Comparison of ENCODE assay signal across 8 cellular contexts in genomic region chr6:89146748-89147715, GRCh38. TPM values are rescaled to one million over a fixed set of nuclear protein-coding genes. Genes with fewer than 3 reads are reported as not detected.
A peak's percentile ranks its signal among the peaks of the same experiment; 100 is the strongest.
DNase-seq lines count a peak whose midpoint lies in the region; ATAC-seq, FAIRE-seq and TF ChIP-seq lines count a peak whose summit lies in the region.

No MANE protein-coding gene starts in this region.

- CTCF ChIA-PET in mammary epithelial cell (lab: Charles Lee; ENCODE audit: low non-redundant PET) (no interaction called here), HepG2 (lab: Yijun Ruan, JAX; ENCODE audit: low intra/inter-chr PET ratio, low total read pairs) (no interaction called here)

- TF ChIP-seq RAD21 in HepG2 (CRISPR knock-in tag; IDR thresholded peaks at IDR 0.05) = no peak

- TF ChIP-seq POLR2A in HepG2 (IDR thresholded peaks at IDR 0.05; ENCODE audit: insufficient read depth in 1 of 2, low read depth in 2 of 2, low read length in 2 of 2) = no peak

- 28% methylated on average over 22 of the region's 24 CpGs for WGBS in mammary epithelial cell (ENCODE audit: low coverage, missing lambda C conversion rate)
- 46% methylated on average over 16 of the region's 24 CpGs for WGBS in HepG2 (ENCODE audit: low lambda C conversion rate)
- 21% methylated on average over 24 of the region's 24 CpGs for WGBS in thymus

- H3K27ac ChIP-seq in mammary epithelial cell (ENCODE audit: insufficient read depth, low read depth, low read length) (peak overlapping the region; percentile 77), HepG2 (ENCODE audit: extremely low read length, insufficient read depth, low read length) (peak overlapping the region; percentile 79), thymus (ENCODE audit: low read depth) (peak overlapping the region; percentile 33)

- H3K9me3 ChIP-seq in NT2/D1 (ENCODE audit: insufficient read depth, low read length) = no peaks in the 10 kb centered on the region
- no peaks in the 10 kb centered on the region for H3K9me3 ChIP-seq in mammary epithelial cell (replicated peaks; ENCODE audit: insufficient read depth, low read length)
- no peaks in the 10 kb centered on the region for H3K9me3 ChIP-seq in HepG2 (ENCODE audit: low read length)
- H3K9me3 ChIP-seq in thymus (ENCODE audit: control insufficient read depth) = no peaks in the 10 kb centered on the region

- dilution Hi-C loops in mammary epithelial cell (cut with HindIII; ENCODE audit: low sequenced_read_pairs) = no loop called here

- TF ChIP-seq EP300 in HepG2 (IDR thresholded peaks at IDR 0.05; ENCODE audit: low read depth in 2 of 2, low read length in 2 of 2) (no peak), HepG2 (CRISPR knock-in tag; IDR thresholded peaks at IDR 0.05; ENCODE audit: borderline replicate concordance) (no peak)

- H2AFZ ChIP-seq in mammary epithelial cell (ENCODE audit: low read depth, low read length) (peak overlapping the region; percentile 97), HepG2 (ENCODE audit: low read length) (no peak overlapping the region)

- H4K20me1 ChIP-seq in mammary epithelial cell (ENCODE audit: insufficient read depth, low read length) (no peaks in the 10 kb centered on the region), HepG2 (ENCODE audit: insufficient read depth, low read length) (no peaks in the 10 kb centered on the region)

- peak overlapping the region; percentile 69 for H3K4me3 ChIP-seq in NT2/D1 (ENCODE audit: insufficient read length, low read depth)
- peak overlapping the region; percentile 59 to 70 (median 68) for H3K4me3 ChIP-seq in mammary epithelial cell (replicated peaks in 1 of 3; ENCODE audit: insufficient read depth in 1 of 3, low read depth in 2 of 3, low read length in 3 of 3)
- peak overlapping the region; percentile 76 to 77 (median 77) for H3K4me3 ChIP-seq in HepG2 (replicated peaks in 1 of 3; ENCODE audit: insufficient read depth in 1 of 3, low read depth in 2 of 3, low read length in 3 of 3)
- peak overlapping the region; percentile 85 for H3K4me3 ChIP-seq in thymus (ENCODE audit: low read length)

- H3K4me2 ChIP-seq in mammary epithelial cell (ENCODE audit: insufficient read depth, low read depth, low read length) (peak overlapping the region; percentile 94), HepG2 (ENCODE audit: low read depth, low read length) (peak overlapping the region; percentile 77)

- TSS peak; percentile 52 for BruUV-seq in mammary epithelial cell (replicated peaks; lab: Mats Ljungman, UMichigan)
- BruUV-seq in HepG2 (replicated peaks; lab: Mats Ljungman, UMichigan) = TSS peak; percentile 68

- in situ Hi-C loops in mammary epithelial cell (cut with MboI; ENCODE audit: low sequenced_read_pairs in 2 of 2) = no loop called here
- in situ Hi-C loops in HepG2 (cut with HindIII; ENCODE audit: extremely low pct_ligation_motif_present, low pct_unique_long_range_greater_than_20kb) = no loop called here

- no peak for FAIRE-seq in HepG2 (lab: Jason Lieb, UNC)

- POLR2A ChIA-PET in HepG2 (lab: Yijun Ruan, JAX) = interaction anchor here (1.3 to 2.4 kb wide), 7 partner anchors 8 to 164 kb away, joined by 3 to 15 read pairs (median 6); partner anchors contain the start of genes PNRC1 and SRSF12

- H3K36me3 ChIP-seq in NT2/D1 (ENCODE audit: insufficient read depth, insufficient read length, low read length) (peaks cover 12% of the 10 kb centered on the region), mammary epithelial cell (ENCODE audit: insufficient read depth, low read length) (peaks cover 7% of the 10 kb centered on the region), HepG2 (replicated peaks in 1 of 2; ENCODE audit: control insufficient read depth in 1 of 2, insufficient read depth in 2 of 2, low read length in 2 of 2) (no peaks in the 10 kb centered on the region; a peak in 1 of 5 replicates), thymus (ENCODE audit: control insufficient read depth, insufficient read depth) (no peaks in the 10 kb centered on the region)

- H3K79me2 ChIP-seq in mammary epithelial cell (ENCODE audit: insufficient read depth, low read length) = peaks cover 17% of the 10 kb centered on the region
- peaks cover 28% of the 10 kb centered on the region for H3K79me2 ChIP-seq in HepG2 (ENCODE audit: insufficient read depth, low read length)

- ATAC-seq in HepG2 (no peak), HG03196 (IDR thresholded peaks at IDR 0.05; ENCODE audit: unreplicated experiment) (no peak)

- H3K4me1 ChIP-seq in NT2/D1 (ENCODE audit: insufficient read depth, insufficient read length) (no peaks in the 10 kb centered on the region), mammary epithelial cell (ENCODE audit: insufficient read depth, low read length) (peaks cover 4% of the 10 kb centered on the region), HepG2 (ENCODE audit: insufficient read depth, low read length) (peaks cover 44% of the 10 kb centered on the region), thymus (ENCODE audit: control insufficient read depth, insufficient read depth, low read length) (no peaks in the 10 kb centered on the region)

- DNase-seq in stimulated activated CD4-positive, alpha-beta T cell treated with anti-CD3 and anti-CD28 coated beads, Interleukin-12 subunit alpha, Interleukin-12 subunit beta, amount 100 ng/mL, for 48 hours (ENCODE audit: low read depth in 2 of 3, low spot score in 1 of 3) = peak in 2 of 3 donors; percentile 12 to 15
- DNase-seq in stimulated activated CD4-positive, alpha-beta T cell treated with anti-CD3 and anti-CD28 coated beads, Interleukin-4, amount 100 ng/mL, for 1 hour = no peak
- DNase-seq in NT2/D1 (ENCODE audit: low read depth, low spot score) (no peak), mammary epithelial cell (peak; percentile 37), HepG2 (ENCODE audit: low spot score) (peak; percentile 35), HuH-7.5 (ENCODE audit: low spot score) (no peak)

- H3K27me3 ChIP-seq in NT2/D1 (ENCODE audit: insufficient read depth, insufficient read length) = peaks cover 31% of the 10 kb centered on the region
- no peaks in the 10 kb centered on the region for H3K27me3 ChIP-seq in mammary epithelial cell (ENCODE audit: insufficient read depth, low read length)
- H3K27me3 ChIP-seq in HepG2 (ENCODE audit: control insufficient read depth in 1 of 2, insufficient read depth in 2 of 2, low read length in 2 of 2) = no peaks in the 10 kb centered on the region; a peak in 2 of 5 replicates
- no peaks in the 10 kb centered on the region for H3K27me3 ChIP-seq in thymus (ENCODE audit: control insufficient read depth, insufficient read depth)

- peak overlapping the region; percentile 87 for H3K9ac ChIP-seq in NT2/D1 (ENCODE audit: insufficient read length, low read depth)
- peak overlapping the region; percentile 77 for H3K9ac ChIP-seq in mammary epithelial cell (ENCODE audit: insufficient read depth, low read length)
- peak overlapping the region; percentile 88 for H3K9ac ChIP-seq in HepG2 (ENCODE audit: insufficient read depth, low read depth, low read length)

- intact Hi-C loops in mammary epithelial cell (cut with micrococcal nuclease) = loop anchor here (2.0 to 5.0 kb wide), 2 partner anchors 112 to 150 kb away; no protein-coding TSS in a partner anchor
- intact Hi-C loops in HepG2 (cut with micrococcal nuclease; ENCODE audit: unreplicated experiment) = loop anchor here (5.0 kb wide), 1 partner anchor 65 kb away; the partner anchor contains the start of gene PNRC1

- TF ChIP-seq CTCF in mammary epithelial cell (conservative IDR thresholded peaks at IDR 0.05 in 1 of 2, IDR thresholded peaks at IDR 0.05 in 1 of 2; ENCODE audit: extremely low read depth in 1 of 2, insufficient read depth in 1 of 2, low read depth in 1 of 2, low read length in 2 of 2) = no peak
- TF ChIP-seq CTCF in HepG2 (CRISPR knock-in tag; IDR thresholded peaks at IDR 0.05) = no peak

RNA-seq across cellular contexts. Expression of gene PM20D2, which starts 1.2 kb away (rescaled TPM):
- total RNA-seq in mammary epithelial cell (10 to 100 TPM in 1 of 2 donors, 1 to 10 TPM in 1; 9.1 to 10.3 TPM), HepG2 (2016; rRNA removed; fragmentation: Illumina TruSeq; extraction: Trizol) (26.3 and 35.8 TPM in 2 replicates)
- polyA plus RNA-seq in mammary epithelial cell (4.6 TPM), HepG2 (2011; rRNA removed) (13.3 and 14.7 TPM in 2 replicates), thymus (17.2 TPM)
- polyA minus RNA-seq in mammary epithelial cell = 6.4 TPM
- total RNA-seq in HepG2 (2016; cell fraction: cytosol; rRNA removed; fragmentation: Illumina TruSeq; extraction: Trizol; ENCODE audit: low read depth) = 1.2 and 1.9 TPM in 2 replicates
- total RNA-seq in HepG2 (2016; cell fraction: insoluble cytoplasmic fraction; rRNA removed; fragmentation: Illumina TruSeq; extraction: Trizol) = 26.7 and 36.1 TPM in 2 replicates
- total RNA-seq in HepG2 (2016; cell fraction: membrane; rRNA removed; fragmentation: Illumina TruSeq; extraction: Trizol) = 10.2 and 11.6 TPM in 2 replicates
- total RNA-seq in HepG2 (2016; cell fraction: nucleus; rRNA removed; fragmentation: Illumina TruSeq; extraction: Trizol) = 13.7 and 14.6 TPM in 2 replicates
- polyA plus RNA-seq in HepG2 (2011; cell fraction: cytosol; rRNA removed) = 6.8 and 10.1 TPM in 2 replicates
- 5.6 and 8.7 TPM in 2 replicates for polyA plus RNA-seq in HepG2 (2011; cell fraction: nucleus; rRNA removed)
- 19.2 and 21.4 TPM in 2 replicates for polyA plus RNA-seq in HepG2 (2012)
- polyA plus RNA-seq in HepG2 (2016; cell fraction: cytosol; fragmentation: Illumina TruSeq; extraction: Trizol; ENCODE audit: low read depth) = 0.95 and 1.1 TPM in 2 replicates
- 31.6 and 33.7 TPM in 2 replicates for polyA plus RNA-seq in HepG2 (2016; cell fraction: insoluble cytoplasmic fraction; fragmentation: Illumina TruSeq; extraction: Trizol; ENCODE audit: low read depth)
- polyA plus RNA-seq in HepG2 (2016; cell fraction: membrane; fragmentation: Illumina TruSeq; extraction: Trizol; ENCODE audit: low read depth) = 4.2 and 4.9 TPM in 2 replicates
- 21.5 and 22.6 TPM in 2 replicates for polyA plus RNA-seq in HepG2 (2016; cell fraction: nucleus; fragmentation: Illumina TruSeq; extraction: Trizol; ENCODE audit: insufficient read depth, low read depth)
- polyA minus RNA-seq in HepG2 (2011; rRNA and poly(A)+ RNA removed; ENCODE audit: low replicate concordance) = 9.4 and 13.5 TPM in 2 replicates
- 13.7 and 14.9 TPM in 2 replicates for polyA minus RNA-seq in HepG2 (2011; cell fraction: cytosol; rRNA and poly(A)+ RNA removed)
- polyA minus RNA-seq in HepG2 (2011; cell fraction: nucleus; rRNA and poly(A)+ RNA removed) = 9.9 and 14.4 TPM in 2 replicates

RNA-seq across cellular contexts. Expression of gene SRSF12, which starts 29.2 kb away (rescaled TPM):
- total RNA-seq in mammary epithelial cell (1 to 10 TPM in 1 of 2 donors, under 1 TPM in 1; 0.54 to 3.8 TPM), HepG2 (2016; rRNA removed; fragmentation: Illumina TruSeq; extraction: Trizol) (1.9 TPM in 2 replicates)
- polyA plus RNA-seq in mammary epithelial cell (0.14 TPM), HepG2 (2011; rRNA removed) (1.4 and 1.7 TPM in 2 replicates), thymus (1.2 TPM)
- polyA minus RNA-seq in mammary epithelial cell = not detected
- total RNA-seq in HepG2 (2016; cell fraction: cytosol; rRNA removed; fragmentation: Illumina TruSeq; extraction: Trizol; ENCODE audit: low read depth) = 1.3 TPM in 2 replicates
- 1.8 and 2.0 TPM in 2 replicates for total RNA-seq in HepG2 (2016; cell fraction: insoluble cytoplasmic fraction; rRNA removed; fragmentation: Illumina TruSeq; extraction: Trizol)
- 1.8 and 2.4 TPM in 2 replicates for total RNA-seq in HepG2 (2016; cell fraction: membrane; rRNA removed; fragmentation: Illumina TruSeq; extraction: Trizol)
- 2.2 TPM in 2 replicates for total RNA-seq in HepG2 (2016; cell fraction: nucleus; rRNA removed; fragmentation: Illumina TruSeq; extraction: Trizol)
- polyA plus RNA-seq in HepG2 (2011; cell fraction: cytosol; rRNA removed) = 0.78 and 0.99 TPM in 2 replicates
- polyA plus RNA-seq in HepG2 (2011; cell fraction: nucleus; rRNA removed) = 1.0 and 1.6 TPM in 2 replicates
- polyA plus RNA-seq in HepG2 (2012) = 1.9 and 2.1 TPM in 2 replicates
- polyA plus RNA-seq in HepG2 (2016; cell fraction: cytosol; fragmentation: Illumina TruSeq; extraction: Trizol; ENCODE audit: low read depth) = 1.4 and 1.6 TPM in 2 replicates
- polyA plus RNA-seq in HepG2 (2016; cell fraction: insoluble cytoplasmic fraction; fragmentation: Illumina TruSeq; extraction: Trizol; ENCODE audit: low read depth) = 2.6 and 2.8 TPM in 2 replicates
- 1.8 and 3.0 TPM in 2 replicates for polyA plus RNA-seq in HepG2 (2016; cell fraction: membrane; fragmentation: Illumina TruSeq; extraction: Trizol; ENCODE audit: low read depth)
- 5.7 and 6.1 TPM in 2 replicates for polyA plus RNA-seq in HepG2 (2016; cell fraction: nucleus; fragmentation: Illumina TruSeq; extraction: Trizol; ENCODE audit: insufficient read depth, low read depth)
- 0.20 TPM in 1 of 2 replicates, not detected in the other for polyA minus RNA-seq in HepG2 (2011; rRNA and poly(A)+ RNA removed; ENCODE audit: low replicate concordance)
- 0.49 and 1.2 TPM in 2 replicates for polyA minus RNA-seq in HepG2 (2011; cell fraction: cytosol; rRNA and poly(A)+ RNA removed)
- polyA minus RNA-seq in HepG2 (2011; cell fraction: nucleus; rRNA and poly(A)+ RNA removed) = 2.4 and 3.1 TPM in 2 replicates

Comparison
In these comparisons a context has a peak if more than half of its experiments do, and no peak if none do; other contexts are left out.
1. DNase-seq: peak in stimulated activated CD4-positive, alpha-beta T cell treated with anti-CD3 and anti-CD28 coated beads, Interleukin-12 subunit alpha, Interleukin-12 subunit beta, amount 100 ng/mL, for 48 hours (2 of 3), mammary epithelial cell (single experiment) and HepG2 (single experiment); none in stimulated activated CD4-positive, alpha-beta T cell treated with anti-CD3 and anti-CD28 coated beads, Interleukin-4, amount 100 ng/mL, for 1 hour (single experiment), NT2/D1 (single experiment) and HuH-7.5 (single experiment).
2. Peak in every context shown above with its lines, with median percentiles within 50 percentile points of each other: H3K4me3 ChIP-seq, H3K9ac ChIP-seq and H3K27ac ChIP-seq.